20 cellular contexts compared by ENCODE assay signal in the genomic region with DNA sequence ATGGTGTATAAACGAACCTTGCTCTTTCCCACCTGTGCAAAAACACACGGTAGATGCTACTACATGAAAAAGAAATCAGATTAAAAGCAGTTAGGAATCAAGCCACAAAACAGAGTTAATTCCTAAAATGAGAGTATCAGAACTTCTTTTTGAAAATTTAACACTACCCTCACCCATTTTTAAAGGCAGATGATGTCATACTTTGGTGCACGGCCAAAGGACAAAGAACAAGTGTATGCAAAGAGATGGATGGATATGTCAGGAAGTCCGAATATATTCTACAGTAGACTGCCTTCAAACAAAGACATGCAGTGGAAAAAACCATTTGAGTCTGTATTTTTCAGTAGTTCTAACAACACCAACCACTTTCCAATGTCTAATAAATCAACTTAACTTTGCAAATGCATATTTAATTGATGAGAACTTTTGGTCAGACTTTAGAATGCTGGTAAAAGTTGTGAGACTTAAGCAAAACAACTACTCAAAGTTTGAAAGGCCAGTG. TPM values are rescaled to one million over a fixed set of nuclear protein-coding genes. Genes with fewer than 3 reads are reported as not detected.
DNase-seq lines count a peak whose midpoint lies in the region; ATAC-seq and TF ChIP-seq lines count a peak whose summit lies in the region.
"Had no signal": no experiment of that assay in that cellular context is flagged by ENCODE, and none has a peak within 500 bp of the region (broad histone marks: within the 10 kb centered on the region; RNA-seq: fewer than 3 reads in every experiment).

No MANE protein-coding gene starts in this region.

- peaks cover 7% of the 10 kb centered on the region for H4K20me1 ChIP-seq in Loucy (ENCODE audit: insufficient read depth, low read length, poor library complexity, severe bottlenecking)

- no peaks in the 10 kb centered on the region for H3K9me3 ChIP-seq in Loucy (ENCODE audit: insufficient read depth, low read depth, low read length)
- H3K9me3 ChIP-seq: gastrocnemius medialis, neutrophil, transverse colon had no signal

- H3K4me1 ChIP-seq in Loucy (ENCODE audit: insufficient read depth, low read length, poor library complexity, severe bottlenecking): peaks cover 14% of the 10 kb centered on the region

- H3K9ac ChIP-seq in Loucy (ENCODE audit: low read depth, low read length, poor library complexity, severe bottlenecking): no peak overlapping the region

- H3K4me1 Mint-ChIP-seq in activated T-cell treated with anti-CD3 and anti-CD28 coated beads, Interleukin-2, amount 50 U/mL, for 72 hours (ENCODE audit: low read depth): peaks cover 40% of the 10 kb centered on the region
- H3K4me1 Mint-ChIP-seq in activated naive CD8-positive, alpha-beta T cell treated with anti-CD3 and anti-CD28 coated beads, Interleukin-2, amount 50 U/mL, for 24 hours: peaks cover 44% of the 10 kb centered on the region

- H3F3A ChIP-seq in Loucy (ENCODE audit: low read depth): no peaks in the 10 kb centered on the region

- peaks cover 64% of the 10 kb centered on the region for H3K79me2 ChIP-seq in Loucy (ENCODE audit: insufficient read depth, low read length)

- no peaks in the 10 kb centered on the region for H3K36me3 Mint-ChIP-seq in activated T-cell treated with anti-CD3 and anti-CD28 coated beads, Interleukin-2, amount 50 U/mL, for 72 hours (ENCODE audit: insufficient read depth in 2 of 2)
- no peaks in the 10 kb centered on the region for H3K36me3 Mint-ChIP-seq in activated naive CD8-positive, alpha-beta T cell treated with anti-CD3 and anti-CD28 coated beads, Interleukin-2, amount 50 U/mL, for 24 hours (ENCODE audit: low read depth)

- no peak overlapping the region for H3K4me3 ChIP-seq in Loucy (ENCODE audit: low read length, poor library complexity, severe bottlenecking)
- H3K4me3 ChIP-seq: transverse colon had no signal

- DNase-seq in activated T-cell treated with anti-CD3 and anti-CD28 coated beads, Interleukin-2, amount 50 U/mL, for 72 hours: no peak
- no peak for DNase-seq in activated T-cell treated with anti-CD3 and anti-CD28 coated beads, Interleukin-2, amount 50 U/mL, for 1 hour
- DNase-seq in activated naive CD8-positive, alpha-beta T cell treated with anti-CD3 and anti-CD28 coated beads, Interleukin-2, amount 50 U/mL, for 24 hours: no peak
- peak; percentile 22 for DNase-seq in renal cortical epithelial cell (ENCODE audit: low read depth)
- DNase-seq in ureter (ENCODE audit: low spot score): no peak
- no peak for DNase-seq in substantia nigra (lab: John Stamatoyannopoulos, UW)
- DNase-seq in GOT3 (lab: John Stamatoyannopoulos, UW): no peak
- DNase-seq: dorsolateral prefrontal cortex; gastrocnemius medialis; left colon; MM.1S; NCI-H1694; NCI-H226; NK-92 treated with Interleukin-12 subunit alpha and Interleukin-12 subunit beta, amount 100 ng/mL, for 24 hours; transverse colon had no signal

- TF ChIP-seq CTCF in Loucy (conservative IDR thresholded peaks at IDR 0.05; ENCODE audit: low read length): no peak

- no peak overlapping the region for H2AFZ ChIP-seq in Loucy (ENCODE audit: low read length)

- H3K27me3 Mint-ChIP-seq in activated T-cell treated with anti-CD3 and anti-CD28 coated beads, Interleukin-2, amount 50 U/mL, for 72 hours (ENCODE audit: low read depth): no peaks in the 10 kb centered on the region
- no peaks in the 10 kb centered on the region for H3K27me3 Mint-ChIP-seq in activated naive CD8-positive, alpha-beta T cell treated with anti-CD3 and anti-CD28 coated beads, Interleukin-2, amount 50 U/mL, for 24 hours

- H3K27ac ChIP-seq in substantia nigra (ENCODE audit: low read depth, low read length, poor library complexity, severe bottlenecking): no peak overlapping the region
- H3K27ac ChIP-seq: dorsolateral prefrontal cortex, neutrophil, transverse colon had no signal

- peak overlapping the region; percentile 91 for H3K4me2 ChIP-seq in Loucy (ENCODE audit: low read depth, low read length, poor library complexity, severe bottlenecking)

- no peaks in the 10 kb centered on the region for H3K27me3 ChIP-seq in Loucy (ENCODE audit: insufficient read depth, low read length, poor library complexity, severe bottlenecking)
- H3K27me3 ChIP-seq: gastrocnemius medialis, neutrophil, transverse colon had no signal

- no peaks in the 10 kb centered on the region for H3K9me3 Mint-ChIP-seq in activated T-cell treated with anti-CD3 and anti-CD28 coated beads, Interleukin-2, amount 50 U/mL, for 72 hours
- no peaks in the 10 kb centered on the region for H3K9me3 Mint-ChIP-seq in activated naive CD8-positive, alpha-beta T cell treated with anti-CD3 and anti-CD28 coated beads, Interleukin-2, amount 50 U/mL, for 24 hours
- H3K9me3 Mint-ChIP-seq: activated naive CD4-positive, alpha-beta T cell treated with anti-CD3 and anti-CD28 coated beads, Interleukin-2, amount 50 U/mL, for 72 hours; stimulated activated effector memory CD8-positive, alpha-beta T cell treated with anti-CD3 and anti-CD28 coated beads, Interleukin-12 subunit alpha, Interleukin-12 subunit beta, amount 100 ng/mL, for 72 hours had no signal

- no peaks in the 10 kb centered on the region for H3K9me2 ChIP-seq in Loucy (replicated peaks; ENCODE audit: low read depth, low read length)

- no peak for ATAC-seq in activated T-cell treated with anti-CD3 and anti-CD28 coated beads, Interleukin-2, amount 50 U/mL, for 72 hours (replicated peaks in 1 of 2)
- no peak for ATAC-seq in activated naive CD8-positive, alpha-beta T cell treated with anti-CD3 and anti-CD28 coated beads, Interleukin-2, amount 50 U/mL, for 24 hours
- ATAC-seq: activated naive CD4-positive, alpha-beta T cell treated with anti-CD3 and anti-CD28 coated beads, Interleukin-2, amount 50 U/mL, for 72 hours; gastrocnemius medialis; left colon; stimulated activated effector memory CD8-positive, alpha-beta T cell treated with anti-CD3 and anti-CD28 coated beads, Interleukin-12 subunit alpha, Interleukin-12 subunit beta, amount 100 ng/mL, for 72 hours had no signal

- H3K36me3 ChIP-seq in Loucy (ENCODE audit: insufficient read depth, low read length): no peaks in the 10 kb centered on the region
- H3K36me3 ChIP-seq: gastrocnemius medialis, neutrophil, transverse colon had no signal

- peak overlapping the region; percentile 59 to 87 for H3K4me3 Mint-ChIP-seq in activated T-cell treated with anti-CD3 and anti-CD28 coated beads, Interleukin-2, amount 50 U/mL, for 72 hours
- H3K4me3 Mint-ChIP-seq in activated naive CD8-positive, alpha-beta T cell treated with anti-CD3 and anti-CD28 coated beads, Interleukin-2, amount 50 U/mL, for 24 hours: peak overlapping the region; percentile 45
- H3K4me3 Mint-ChIP-seq: stimulated activated effector memory CD8-positive, alpha-beta T cell treated with anti-CD3 and anti-CD28 coated beads, Interleukin-12 subunit alpha, Interleukin-12 subunit beta, amount 100 ng/mL, for 72 hours had no signal

- H3K27ac Mint-ChIP-seq in activated T-cell treated with anti-CD3 and anti-CD28 coated beads, Interleukin-2, amount 50 U/mL, for 72 hours: no peak overlapping the region
- no peak overlapping the region for H3K27ac Mint-ChIP-seq in activated naive CD8-positive, alpha-beta T cell treated with anti-CD3 and anti-CD28 coated beads, Interleukin-2, amount 50 U/mL, for 24 hours
- H3K27ac Mint-ChIP-seq: stimulated activated effector memory CD8-positive, alpha-beta T cell treated with anti-CD3 and anti-CD28 coated beads, Interleukin-12 subunit alpha, Interleukin-12 subunit beta, amount 100 ng/mL, for 72 hours had no signal

RNA-seq across cellular contexts. Expression of gene AIFM1, which starts 2.2 kb away (rescaled TPM):
- total RNA-seq in activated T-cell treated with anti-CD3 and anti-CD28 coated beads, Interleukin-2, amount 50 U/mL, for 72 hours: 10 to 100 TPM; 40.6 to 45.6 TPM
- total RNA-seq in renal cortical epithelial cell (22.1 and 60.4 TPM in 2 replicates), ureter (28.5 TPM)

RNA-seq across cellular contexts. Expression of gene RAB33A, which starts 8.4 kb away (rescaled TPM):
- 10 to 100 TPM; 22.9 to 23.3 TPM for total RNA-seq in activated T-cell treated with anti-CD3 and anti-CD28 coated beads, Interleukin-2, amount 50 U/mL, for 72 hours
- total RNA-seq in renal cortical epithelial cell (0.15 and 1.4 TPM in 2 replicates), ureter (1.9 TPM)
- total RNA-seq: gastrocnemius medialis, H4 had no signal

RNA-seq across cellular contexts. Expression of gene ELF4, which starts 53.1 kb away (rescaled TPM):
- 10 to 100 TPM; 37.9 to 41.0 TPM for total RNA-seq in activated T-cell treated with anti-CD3 and anti-CD28 coated beads, Interleukin-2, amount 50 U/mL, for 72 hours
- total RNA-seq in renal cortical epithelial cell (22.7 and 23.3 TPM in 2 replicates), ureter (28.7 TPM)
